In genomic region chr9:69351227-69351626, GRCh38 we compare ENCODE assay signal across 34 cellular contexts.
"Had no signal": no experiment of that assay in that cellular context is flagged by ENCODE, and none has a peak within 500 bp of the region (broad histone marks: within the 10 kb centered on the region; RNA-seq: fewer than 3 reads in every experiment).

No MANE protein-coding gene starts in this region.

- H3K36me3 ChIP-seq: MG63 had no signal

- H3K9me3 ChIP-seq: MG63 had no signal

- H3K4me3 ChIP-seq: MG63 had no signal

- DNase-seq: Kasumi-1, MG63, MM.1S, MV-4-11, NCI-H1048, NCI-H1092, NCI-H1092 treated with DMSO at 0.1 percent for 48 hours, NCI-H1105, NCI-H1105 treated with DMSO at 0.1 percent for 48 hours, NCI-H1417, NCI-H1417 treated with DMSO at 0.1 percent for 48 hours, NCI-H1436, NCI-H1436 treated with DMSO at 0.1 percent for 48 hours, NCI-H146, NCI-H1694, NCI-H1694 treated with DMSO at 0.1 percent for 48 hours, NCI-H187, NCI-H187 treated with DMSO at 0.1 percent for 48 hours, NCI-H1930, NCI-H2029, NCI-H2029 treated with DMSO at 0.1 percent for 48 hours, NCI-H2081, NCI-H2081 treated with DMSO at 0.1 percent for 48 hours, NCI-H2107, NCI-H2171, NCI-H2171 treated with DMSO at 0.1 percent for 48 hours, NCI-H2227 treated with DMSO at 0.1 percent for 48 hours, NCI-H226, NCI-H345, NCI-H446, NCI-H446 treated with DMSO at 0.1 percent for 48 hours, NCI-H510A, NCI-H510A treated with DMSO at 0.1 percent for 48 hours, NCI-H524 had no signal

- H3K27me3 ChIP-seq: MG63 had no signal
